ENCODE assay signal across 9 cellular contexts in the genomic region with DNA sequence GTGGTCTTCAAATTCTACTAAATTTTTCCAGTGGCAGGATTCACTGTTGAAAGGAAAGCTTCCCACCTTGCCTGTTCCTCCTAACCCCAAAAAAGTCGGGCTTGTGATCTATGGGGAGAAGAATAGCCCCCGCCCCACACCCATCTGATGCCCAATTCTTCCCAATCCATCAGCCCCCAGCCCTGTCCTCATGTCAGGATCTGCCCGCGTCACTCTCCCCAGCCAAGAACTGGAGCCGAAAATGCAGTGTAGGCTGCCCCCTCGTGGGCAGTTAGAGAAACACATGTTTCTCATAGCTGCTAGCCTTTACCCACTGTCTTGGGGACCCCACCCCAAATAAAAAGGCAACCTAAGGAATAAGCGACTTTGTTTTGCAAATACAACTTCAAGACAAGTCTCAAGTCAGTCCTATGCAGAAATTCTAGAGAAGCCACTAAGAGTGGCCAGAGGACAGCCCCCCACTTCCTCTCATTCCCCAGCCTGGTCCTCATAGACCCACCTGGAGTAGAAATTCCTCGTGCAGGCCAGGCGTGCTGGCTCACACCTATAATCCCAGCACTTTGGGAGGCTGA. TPM values are rescaled to one million over a fixed set of nuclear protein-coding genes. Genes with fewer than 3 reads are reported as not detected.
DNase-seq lines count a peak whose midpoint lies in the region; ATAC-seq, FAIRE-seq and TF ChIP-seq lines count a peak whose summit lies in the region.
"Had no signal": no experiment of that assay in that cellular context is flagged by ENCODE, and none has a peak within 500 bp of the region (broad histone marks: within the 10 kb centered on the region; RNA-seq: fewer than 3 reads in every experiment).

No MANE protein-coding gene starts in this region.

- H3K4me3 Mint-ChIP-seq in Calu3 (ENCODE audit: low read depth, unreplicated experiment) = no peak overlapping the region
- H3K4me3 Mint-ChIP-seq in activated naive CD4-positive, alpha-beta T cell treated with anti-CD3 and anti-CD28 coated beads, Interleukin-2, amount 10 ng/mL, durations not matched to agents 7 days and 5 days = no peak overlapping the region

- peak; percentile 84 for TF ChIP-seq CTCF in Calu3 (IDR thresholded peaks at IDR 0.05; ENCODE audit: unreplicated experiment)

- peak; percentile 81 for DNase-seq in Calu3
- peak; percentile 52 for DNase-seq in HK-2 (ENCODE audit: unreplicated experiment)
- peak; percentile 40 for DNase-seq in RCC 7860 (ENCODE audit: low spot score)
- peak; percentile 81 for DNase-seq in activated naive CD4-positive, alpha-beta T cell treated with anti-CD3 and anti-CD28 coated beads, Interleukin-2, amount 10 ng/mL, durations not matched to agents 7 days and 5 days
- DNase-seq in head of caudate nucleus = peak; percentile 59 to 89 (median 76)
- peak; percentile 89 for DNase-seq in posterior vena cava (ENCODE audit: low spot score)
- no peak for DNase-seq in foreskin melanocyte

- FAIRE-seq in RCC 7860 (lab: Jason Lieb, UNC) = no peak

- peaks cover 9% of the 10 kb centered on the region for H3K4me1 Mint-ChIP-seq in Calu3 (ENCODE audit: low read depth, unreplicated experiment)
- peaks cover 39% of the 10 kb centered on the region for H3K4me1 Mint-ChIP-seq in activated naive CD4-positive, alpha-beta T cell treated with anti-CD3 and anti-CD28 coated beads, Interleukin-2, amount 10 ng/mL, durations not matched to agents 7 days and 5 days

- H3K36me3 Mint-ChIP-seq in Calu3 (ENCODE audit: insufficient read depth, unreplicated experiment) = peaks cover 15% of the 10 kb centered on the region
- no peaks in the 10 kb centered on the region for H3K36me3 Mint-ChIP-seq in activated naive CD4-positive, alpha-beta T cell treated with anti-CD3 and anti-CD28 coated beads, Interleukin-2, amount 10 ng/mL, durations not matched to agents 7 days and 5 days

- no peak for ATAC-seq in GM21576 (IDR thresholded peaks at IDR 0.05; ENCODE audit: unreplicated experiment)

- intact Hi-C loops in Calu3 (cut with micrococcal nuclease; ENCODE audit: unreplicated experiment) = loop anchor here (1.0 to 2.0 kb wide), 4 partner anchors 31 to 396 kb away; no protein-coding TSS in a partner anchor
- intact Hi-C loops in head of caudate nucleus (cut with DNase I) = loop anchor here (2.0 to 5.0 kb wide), 2 partner anchors 134 to 397 kb away; no protein-coding TSS in a partner anchor
- intact Hi-C loops in posterior vena cava (cut with DNase I) = loop anchor here (2.0 to 10.0 kb wide), 4 partner anchors 134 to 397 kb away; no protein-coding TSS in a partner anchor

- H3K27ac Mint-ChIP-seq in Calu3 (ENCODE audit: unreplicated experiment) = peak overlapping the region; percentile 28
- no peak overlapping the region for H3K27ac Mint-ChIP-seq in activated naive CD4-positive, alpha-beta T cell treated with anti-CD3 and anti-CD28 coated beads, Interleukin-2, amount 10 ng/mL, durations not matched to agents 7 days and 5 days

- H3K27me3 Mint-ChIP-seq in Calu3 (ENCODE audit: unreplicated experiment) = peaks cover 26% of the 10 kb centered on the region
- H3K27me3 Mint-ChIP-seq in activated naive CD4-positive, alpha-beta T cell treated with anti-CD3 and anti-CD28 coated beads, Interleukin-2, amount 10 ng/mL, durations not matched to agents 7 days and 5 days = peaks cover 28% of the 10 kb centered on the region

- CTCF ChIA-PET in Calu3 (lab: Charles Lee) = interaction anchor here (0.5 to 4.1 kb wide), 18 partner anchors 9 to 394 kb away, joined by 3 to 107 read pairs (median 4); partner anchors contain the start of genes RPP25 and ULK3
- CTCF ChIA-PET in activated naive CD4-positive, alpha-beta T cell treated with anti-CD3 and anti-CD28 coated beads, Interleukin-2, amount 10 ng/mL, durations not matched to agents 7 days and 5 days (lab: Charles Lee) = interaction anchor here (0.6 to 23.0 kb wide), 32 partner anchors 9 to 387 kb away, joined by 3 to 880 read pairs (median 5); partner anchors contain the start of gene CSK

- H3K9me3 Mint-ChIP-seq in Calu3 (ENCODE audit: low read depth, unreplicated experiment) = no peaks in the 10 kb centered on the region
- no peaks in the 10 kb centered on the region for H3K9me3 Mint-ChIP-seq in activated naive CD4-positive, alpha-beta T cell treated with anti-CD3 and anti-CD28 coated beads, Interleukin-2, amount 10 ng/mL, durations not matched to agents 7 days and 5 days

- BruUV-seq in Calu3 (replicated peaks; lab: Mats Ljungman, UMichigan) = no TSS peak

RNA-seq across cellular contexts. Expression of gene CSK, which starts 13.0 kb away (rescaled TPM):
- 82.6 and 85.1 TPM in 2 replicates for total RNA-seq in Calu3 (2022)
- total RNA-seq in posterior vena cava = 10 to 100 TPM; 29.6 to 31.8 TPM

RNA-seq across cellular contexts. Expression of gene CYP1A2, which starts 20.2 kb away (rescaled TPM):
- total RNA-seq in Calu3 (2022) (not detected in 2 replicates), posterior vena cava (not detected)
- total RNA-seq: activated CD8-positive, alpha-beta memory T cell treated with anti-CD3 and anti-CD28 coated beads for 36 hours had no signal

RNA-seq across cellular contexts. Expression of gene CYP1A1, which starts 43.5 kb away (rescaled TPM):
- total RNA-seq in Calu3 (2022) (3.0 and 3.4 TPM in 2 replicates), posterior vena cava (under 1 TPM in 1 of 2 donors, not detected in 1; 0.48 TPM)

RNA-seq across cellular contexts. Expression of gene LMAN1L, which starts 43.8 kb away (rescaled TPM):
- total RNA-seq in Calu3 (2022) (0.35 and 1.1 TPM in 2 replicates), posterior vena cava (not detected)

RNA-seq across cellular contexts. Expression of gene CPLX3, which starts 57.6 kb away (rescaled TPM):
- total RNA-seq in Calu3 (2022) (0.21 and 0.29 TPM in 2 replicates), posterior vena cava (not detected)
- total RNA-seq: activated CD8-positive, alpha-beta memory T cell treated with anti-CD3 and anti-CD28 coated beads for 36 hours had no signal
